8 cellular contexts compared by ENCODE assay signal in genomic region chrX:48576108-48576507, GRCh38. TPM values are rescaled to one million over a fixed set of nuclear protein-coding genes. Genes with fewer than 3 reads are reported as not detected.
DNase-seq lines count a peak whose midpoint lies in the region; ATAC-seq and TF ChIP-seq lines count a peak whose summit lies in the region.

No MANE protein-coding gene starts in this region.

- no peaks in the 10 kb centered on the region for H3K27me3 ChIP-seq in CD8-positive, alpha-beta memory T cell (ENCODE audit: insufficient read depth, low read length, poor library complexity, severe bottlenecking)
- H3K27me3 ChIP-seq in MM.1S (replicated peaks; ENCODE audit: insufficient read depth, low read length) (no peaks in the 10 kb centered on the region), neural progenitor cell (no peaks in the 10 kb centered on the region)

- no peak for DNase-seq in CD8-positive, alpha-beta memory T cell
- no peak for DNase-seq in MM.1S
- no peak for DNase-seq in coronary artery (ENCODE audit: low spot score)
- DNase-seq in neural progenitor cell (ENCODE audit: low spot score): no peak
- no peak for DNase-seq in NOMO-1 treated with DMSO at 0.1 percent for 48 hours (lab: John Stamatoyannopoulos, UW; ENCODE audit: unreplicated experiment)
- no peak for DNase-seq in sciatic nerve (ENCODE audit: low spot score)

- H3K4me1 Mint-ChIP-seq in CD8-positive, alpha-beta memory T cell: peaks cover 16 to 34% (median 19%) of the 10 kb centered on the region in 3 donors
- no peaks in the 10 kb centered on the region for H3K4me1 Mint-ChIP-seq in neural progenitor cell

- no peak overlapping the region for H3K4me3 ChIP-seq in CD8-positive, alpha-beta memory T cell (ENCODE audit: low read length)
- H3K4me3 ChIP-seq in MM.1S (ENCODE audit: low read length) (0 out of 2 replicates have a peak overlapping the region, but pooled peaks have one; percentile 99), coronary artery (peak overlapping the region; percentile 74), neural progenitor cell (no peak overlapping the region)

- intact Hi-C loops in sciatic nerve (cut with DNase I): no loop called here

- no peak for ATAC-seq in HG03108 (IDR thresholded peaks at IDR 0.05; ENCODE audit: unreplicated experiment)
- ATAC-seq in HG02610 (IDR thresholded peaks at IDR 0.05; ENCODE audit: unreplicated experiment): no peak
- no peak for ATAC-seq in sciatic nerve

- peak overlapping the region; percentile 20 to 99 (median 97) for H3K4me3 Mint-ChIP-seq in CD8-positive, alpha-beta memory T cell
- peak overlapping the region; percentile 24 for H3K4me3 Mint-ChIP-seq in neural progenitor cell

- H3K79me2 ChIP-seq in MM.1S (ENCODE audit: low read length): peaks cover 20% of the 10 kb centered on the region
- peaks cover 27% of the 10 kb centered on the region for H3K79me2 ChIP-seq in neural progenitor cell (ENCODE audit: low read depth)

- H2AFZ ChIP-seq in MM.1S (ENCODE audit: low read length) (no peak overlapping the region), neural progenitor cell (replicated peaks) (no peak overlapping the region)

- TF ChIP-seq CTCF in MM.1S (IDR thresholded peaks at IDR 0.05; ENCODE audit: low read length) (no peak), coronary artery (IDR thresholded peaks at IDR 0.05) (no peak), neural progenitor cell (IDR thresholded peaks at IDR 0.05) (no peak)

- CTCF ChIA-PET in CD8-positive, alpha-beta memory T cell (lab: Charles Lee): interaction anchor here (0.6 to 1.0 kb wide), 2 partner anchors 55 to 426 kb away, joined by 3 to 4 read pairs; partner anchors contain the start of gene GRIPAP1

- H4K20me1 ChIP-seq in MM.1S (ENCODE audit: insufficient read depth, low read length) (no peaks in the 10 kb centered on the region), neural progenitor cell (ENCODE audit: low read depth) (no peaks in the 10 kb centered on the region)

- peaks cover 23% of the 10 kb centered on the region for H3F3A ChIP-seq in MM.1S (ENCODE audit: insufficient read depth, low read length)
- H3F3A ChIP-seq in neural progenitor cell (ENCODE audit: low read depth): peaks cover 35% of the 10 kb centered on the region

- no peaks in the 10 kb centered on the region for H3K9me2 ChIP-seq in MM.1S (replicated peaks; ENCODE audit: insufficient read depth, low read length)

- peaks cover 0 to 7% of the 10 kb centered on the region in 2 donors for H3K27me3 Mint-ChIP-seq in CD8-positive, alpha-beta memory T cell
- H3K27me3 Mint-ChIP-seq in neural progenitor cell (ENCODE audit: insufficient read depth, low read depth): peaks cover 3% of the 10 kb centered on the region

- no peaks in the 10 kb centered on the region for H3K9me3 ChIP-seq in CD8-positive, alpha-beta memory T cell (ENCODE audit: low read length)
- H3K9me3 ChIP-seq in MM.1S (replicated peaks; ENCODE audit: insufficient read depth, low read length): no peaks in the 10 kb centered on the region
- no peaks in the 10 kb centered on the region for H3K9me3 ChIP-seq in neural progenitor cell (ENCODE audit: low read depth)

- H3K27ac ChIP-seq in CD8-positive, alpha-beta memory T cell (ENCODE audit: low read depth, low read length): no peak overlapping the region
- H3K27ac ChIP-seq in MM.1S (ENCODE audit: low read length): no peak overlapping the region
- peak overlapping the region; percentile 93 to 96 for H3K27ac ChIP-seq in coronary artery
- no peak overlapping the region for H3K27ac ChIP-seq in neural progenitor cell

- peaks cover 0 to 2% (median 0%) of the 10 kb centered on the region in 5 donors for H3K9me3 Mint-ChIP-seq in CD8-positive, alpha-beta memory T cell
- H3K9me3 Mint-ChIP-seq in neural progenitor cell: peaks cover 13% of the 10 kb centered on the region

- no peak overlapping the region for H3K9ac ChIP-seq in MM.1S (ENCODE audit: low read length)
- H3K9ac ChIP-seq in neural progenitor cell: no peak overlapping the region

- peak overlapping the region; percentile 90; the same call in 1 of the 2 replicates for H3K4me2 ChIP-seq in MM.1S (ENCODE audit: low read depth, low read length)
- peak overlapping the region; percentile 90 for H3K4me2 ChIP-seq in neural progenitor cell

- POLR2A ChIA-PET in CD8-positive, alpha-beta memory T cell (lab: Charles Lee): no interaction called here

- H3K36me3 Mint-ChIP-seq in CD8-positive, alpha-beta memory T cell: peaks cover 0 to 60% (median 9%) of the 10 kb centered on the region in 3 donors
- H3K36me3 Mint-ChIP-seq in neural progenitor cell: peaks cover 13% of the 10 kb centered on the region

- H3K4me1 ChIP-seq in CD8-positive, alpha-beta memory T cell (ENCODE audit: insufficient read depth, low read length): peaks cover 22% of the 10 kb centered on the region
- H3K4me1 ChIP-seq in MM.1S (ENCODE audit: low read length) (0 out of 2 replicates have a peak, but pooled peaks cover 4% of the 10 kb centered on the region), neural progenitor cell (no peaks in the 10 kb centered on the region)

- H3K27ac Mint-ChIP-seq in CD8-positive, alpha-beta memory T cell: peak overlapping the region in 7 of 8 donors; percentile 19 to 99 (median 74)
- H3K27ac Mint-ChIP-seq in neural progenitor cell: no peak overlapping the region

- H3K36me3 ChIP-seq in CD8-positive, alpha-beta memory T cell (ENCODE audit: insufficient read depth, low read length): peaks cover 29% of the 10 kb centered on the region
- no peaks in the 10 kb centered on the region; the same call in 1 of the 2 replicates for H3K36me3 ChIP-seq in MM.1S (replicated peaks; ENCODE audit: insufficient read depth, low read length)
- peaks cover 11% of the 10 kb centered on the region for H3K36me3 ChIP-seq in neural progenitor cell

RNA-seq across cellular contexts. Expression of gene RBM3, which starts 1.8 kb away (rescaled TPM):
- total RNA-seq in CD8-positive, alpha-beta memory T cell: 100 to 1,000 TPM; 245 to 255 TPM
- polyA plus RNA-seq in CD8-positive, alpha-beta memory T cell: 272 TPM
- total RNA-seq in neural progenitor cell (ENCODE audit: low replicate concordance): 101 and 130 TPM in 2 replicates
- 150 TPM for total RNA-seq in sciatic nerve

RNA-seq across cellular contexts. Expression of gene WDR13, which starts 21.2 kb away (rescaled TPM):
- total RNA-seq in CD8-positive, alpha-beta memory T cell: 10 to 100 TPM; 47.5 to 48.0 TPM
- 48.3 TPM for polyA plus RNA-seq in CD8-positive, alpha-beta memory T cell
- total RNA-seq in neural progenitor cell (ENCODE audit: low replicate concordance): 20.9 and 39.0 TPM in 2 replicates
- total RNA-seq in sciatic nerve: 124 TPM

RNA-seq across cellular contexts. Expression of gene TBC1D25, which starts 36.6 kb away (rescaled TPM):
- total RNA-seq in CD8-positive, alpha-beta memory T cell: 10 to 100 TPM; 14.0 to 15.2 TPM
- 21.5 TPM for polyA plus RNA-seq in CD8-positive, alpha-beta memory T cell
- total RNA-seq in neural progenitor cell (ENCODE audit: low replicate concordance): 1.5 and 3.1 TPM in 2 replicates
- total RNA-seq in sciatic nerve: 15.3 TPM

RNA-seq across cellular contexts. Expression of gene EBP, which starts 54.5 kb away (rescaled TPM):
- 100 to 1,000 TPM; 150 to 153 TPM for total RNA-seq in CD8-positive, alpha-beta memory T cell
- polyA plus RNA-seq in CD8-positive, alpha-beta memory T cell: 109 TPM
- total RNA-seq in neural progenitor cell (ENCODE audit: low replicate concordance) (74.6 and 95.4 TPM in 2 replicates), sciatic nerve (16.9 TPM)

Comparison
In these comparisons a context has a peak if more than half of its experiments do, and no peak if none do; other contexts are left out.
1. H3K27ac ChIP-seq: peak in coronary artery (2 of 2); none in CD8-positive, alpha-beta memory T cell (single experiment), MM.1S (single experiment) and neural progenitor cell (single experiment).
2. H3K4me3 ChIP-seq: peak in MM.1S (single experiment) and coronary artery (single experiment); none in CD8-positive, alpha-beta memory T cell (single experiment) and neural progenitor cell (single experiment).